Comparison of ENCODE assay signal across 1 cellular context in the genomic region with DNA sequence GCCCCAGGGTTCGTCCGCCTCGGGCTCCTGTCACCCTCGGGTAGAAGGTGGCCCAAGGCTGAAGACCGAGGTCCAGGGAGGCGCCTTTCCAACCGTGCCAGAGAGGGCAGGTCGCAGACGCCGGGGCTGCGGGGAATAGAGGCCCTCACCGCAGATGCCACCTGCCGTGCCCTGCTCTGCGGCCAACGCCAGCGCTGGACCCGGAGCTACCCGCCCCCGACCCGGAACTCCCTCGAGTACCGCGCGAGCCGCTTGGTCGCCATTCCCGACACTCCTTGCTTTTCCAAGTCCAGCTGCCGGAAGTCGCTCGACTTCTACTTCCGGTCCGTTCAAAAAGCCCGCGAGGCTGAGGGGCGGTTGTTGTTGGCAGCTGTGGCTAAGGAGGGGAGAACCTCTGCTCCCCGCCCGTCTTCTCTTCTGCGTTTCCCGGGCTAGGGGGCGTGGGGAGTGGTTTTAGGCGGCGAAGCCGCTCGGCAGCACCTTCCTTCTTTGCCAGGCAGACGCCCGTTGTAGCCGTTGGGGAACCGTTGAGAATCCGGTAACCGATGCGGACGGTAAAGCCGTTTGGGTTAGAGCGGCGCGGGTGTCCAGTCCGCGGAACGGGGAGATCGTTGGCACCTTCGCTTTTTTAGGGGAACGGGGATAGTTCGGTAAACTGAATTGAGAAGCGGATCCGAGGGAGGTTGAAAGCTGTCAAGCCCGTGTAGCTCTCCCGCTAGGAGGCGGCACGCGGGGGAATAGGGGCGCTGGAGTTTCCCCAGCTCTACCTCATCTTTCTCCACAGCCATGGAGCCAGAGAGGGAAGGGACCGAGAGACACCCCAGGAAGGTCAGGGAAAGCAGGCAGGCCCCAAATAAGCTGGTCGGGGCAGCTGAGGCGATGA.
A peak's percentile ranks its signal among the peaks of the same experiment; 100 is the strongest.
TF ChIP-seq lines count a peak whose summit lies in the region.

A gene with protein sequence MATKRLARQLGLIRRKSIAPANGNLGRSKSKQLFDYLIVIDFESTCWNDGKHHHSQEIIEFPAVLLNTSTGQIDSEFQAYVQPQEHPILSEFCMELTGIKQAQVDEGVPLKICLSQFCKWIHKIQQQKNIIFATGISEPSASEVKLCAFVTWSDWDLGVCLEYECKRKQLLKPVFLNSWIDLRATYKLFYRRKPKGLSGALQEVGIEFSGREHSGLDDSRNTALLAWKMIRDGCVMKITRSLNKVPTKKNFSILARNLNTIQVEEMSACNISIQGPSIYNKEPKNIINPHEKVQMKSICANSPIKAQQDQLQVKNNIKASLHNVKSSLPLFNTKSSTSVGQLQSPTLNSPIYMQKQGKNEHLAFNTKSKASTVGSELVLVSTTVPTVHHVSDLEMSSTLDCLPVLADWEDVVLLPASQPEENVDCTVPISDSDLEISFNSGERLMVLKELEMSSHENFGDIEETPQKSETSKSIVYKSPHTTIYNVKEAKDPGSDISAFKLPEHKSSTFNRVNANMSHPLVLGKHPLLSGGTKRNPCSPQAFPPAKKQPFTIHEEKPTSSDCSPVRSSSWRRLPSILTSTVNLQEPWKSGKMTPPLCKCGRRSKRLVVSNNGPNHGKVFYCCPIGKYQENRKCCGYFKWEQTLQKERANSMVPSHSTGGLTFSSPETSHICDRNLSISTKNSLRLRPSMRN (minus strand): TSS at position 305 of the 883 bp plus-strand sequence. CDS start 42 bp downstream, at position 263.
A gene with protein sequence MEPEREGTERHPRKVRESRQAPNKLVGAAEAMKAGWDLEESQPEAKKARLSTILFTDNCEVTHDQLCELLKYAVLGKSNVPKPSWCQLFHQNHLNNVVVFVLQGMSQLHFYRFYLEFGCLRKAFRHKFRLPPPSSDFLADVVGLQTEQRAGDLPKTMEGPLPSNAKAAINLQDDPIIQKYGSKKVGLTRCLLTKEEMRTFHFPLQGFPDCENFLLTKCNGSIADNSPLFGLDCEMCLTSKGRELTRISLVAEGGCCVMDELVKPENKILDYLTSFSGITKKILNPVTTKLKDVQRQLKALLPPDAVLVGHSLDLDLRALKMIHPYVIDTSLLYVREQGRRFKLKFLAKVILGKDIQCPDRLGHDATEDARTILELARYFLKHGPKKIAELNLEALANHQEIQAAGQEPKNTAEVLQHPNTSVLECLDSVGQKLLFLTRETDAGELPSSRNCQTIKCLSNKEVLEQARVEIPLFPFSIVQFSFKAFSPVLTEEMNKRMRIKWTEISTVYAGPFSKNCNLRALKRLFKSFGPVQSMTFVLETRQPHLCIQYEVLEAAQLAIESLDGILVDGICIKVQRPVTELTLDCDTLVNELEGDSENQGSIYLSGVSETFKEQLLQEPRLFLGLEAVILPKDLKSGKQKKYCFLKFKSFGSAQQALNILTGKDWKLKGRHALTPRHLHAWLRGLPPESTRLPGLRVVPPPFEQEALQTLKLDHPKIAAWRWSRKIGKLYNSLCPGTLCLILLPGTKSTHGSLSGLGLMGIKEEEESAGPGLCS (plus strand): TSS at position 360 of the 883 bp plus-strand sequence. CDS start 427 bp downstream, at position 787.

TF ChIP-seq in K562, 482 proteins besides CTCF, POLR2A, EP300 and RAD21 (continued from another document and continues in another):
- TF ChIP-seq, protein P1, sequence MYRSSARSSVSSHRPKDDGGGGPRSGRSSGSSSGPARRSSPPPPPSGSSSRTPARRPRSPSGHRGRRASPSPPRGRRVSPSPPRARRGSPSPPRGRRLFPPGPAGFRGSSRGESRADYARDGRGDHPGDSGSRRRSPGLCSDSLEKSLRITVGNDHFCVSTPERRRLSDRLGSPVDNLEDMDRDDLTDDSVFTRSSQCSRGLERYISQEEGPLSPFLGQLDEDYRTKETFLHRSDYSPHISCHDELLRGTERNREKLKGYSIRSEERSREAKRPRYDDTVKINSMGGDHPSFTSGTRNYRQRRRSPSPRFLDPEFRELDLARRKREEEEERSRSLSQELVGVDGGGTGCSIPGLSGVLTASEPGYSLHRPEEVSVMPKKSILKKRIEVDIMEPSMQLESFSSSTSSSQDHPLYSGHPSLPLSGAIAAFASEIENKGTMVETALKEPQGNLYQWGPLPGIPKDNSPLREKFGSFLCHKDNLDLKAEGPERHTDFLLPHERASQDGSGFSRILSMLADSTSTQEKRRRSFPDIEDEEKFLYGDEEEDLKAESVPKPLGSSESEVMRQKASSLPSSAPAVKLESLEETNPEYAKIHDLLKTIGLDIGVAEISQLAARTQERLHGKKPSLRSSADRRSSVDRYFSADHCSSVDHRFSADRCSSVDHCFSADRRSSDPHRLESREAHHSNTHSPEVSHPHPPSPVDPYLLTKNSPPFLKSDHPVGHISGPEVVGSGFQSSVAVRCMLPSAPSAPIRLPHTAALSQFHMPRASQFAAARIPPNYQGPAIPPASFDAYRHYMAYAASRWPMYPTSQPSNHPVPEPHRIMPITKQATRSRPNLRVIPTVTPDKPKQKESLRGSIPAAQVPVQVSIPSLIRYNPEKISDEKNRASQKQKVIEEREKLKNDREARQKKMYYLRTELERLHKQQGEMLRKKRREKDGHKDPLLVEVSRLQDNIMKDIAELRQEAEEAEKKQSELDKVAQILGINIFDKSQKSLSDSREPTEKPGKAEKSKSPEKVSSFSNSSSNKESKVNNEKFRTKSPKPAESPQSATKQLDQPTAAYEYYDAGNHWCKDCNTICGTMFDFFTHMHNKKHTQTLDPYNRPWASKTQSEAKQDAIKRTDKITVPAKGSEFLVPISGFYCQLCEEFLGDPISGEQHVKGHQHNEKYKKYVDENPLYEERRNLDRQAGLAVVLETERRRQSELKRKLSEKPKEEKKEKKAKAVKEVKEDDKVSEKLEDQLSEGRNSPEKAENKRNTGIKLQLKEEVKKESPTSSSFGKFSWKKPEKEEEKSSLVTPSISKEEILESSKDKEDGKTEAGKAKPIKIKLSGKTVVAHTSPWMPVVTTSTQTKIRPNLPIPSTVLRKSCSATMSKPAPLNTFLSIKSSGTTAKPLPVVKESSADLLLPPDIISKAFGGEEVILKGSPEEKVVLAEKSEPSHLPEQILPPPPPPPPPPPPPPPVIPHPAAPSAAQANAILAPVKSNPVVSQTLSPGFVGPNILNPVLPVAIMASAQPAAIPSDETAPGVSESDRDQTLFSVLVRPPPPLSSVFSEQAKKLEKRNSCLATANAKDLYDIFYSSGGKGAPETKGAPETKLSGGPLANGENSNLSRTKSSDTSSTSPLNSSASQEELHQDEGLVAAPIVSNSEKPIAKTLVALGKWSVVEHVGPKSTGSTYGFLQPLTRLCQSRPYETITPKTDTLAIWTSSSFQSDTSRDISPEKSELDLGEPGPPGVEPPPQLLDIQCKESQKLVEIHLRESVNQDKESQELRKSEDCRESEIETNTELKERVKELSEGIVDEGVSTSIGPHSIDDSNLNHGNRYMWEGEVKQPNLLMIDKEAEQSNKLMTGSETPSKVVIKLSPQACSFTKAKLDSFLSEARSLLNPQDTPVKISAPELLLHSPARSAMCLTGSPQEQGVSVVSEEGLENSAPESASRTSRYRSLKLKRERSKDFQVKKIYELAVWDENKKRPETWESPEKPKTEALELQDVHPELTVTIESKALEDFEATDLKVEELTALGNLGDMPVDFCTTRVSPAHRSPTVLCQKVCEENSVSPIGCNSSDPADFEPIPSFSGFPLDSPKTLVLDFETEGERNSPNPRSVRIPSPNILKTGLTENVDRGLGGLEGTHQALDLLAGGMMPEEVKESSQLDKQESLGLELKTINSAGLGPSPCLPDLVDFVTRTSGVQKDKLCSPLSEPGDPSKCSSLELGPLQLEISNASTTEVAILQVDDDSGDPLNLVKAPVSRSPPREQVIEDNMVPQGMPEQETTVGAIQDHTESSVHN (IDR thresholded peaks at IDR 0.05; ENCODE audit: borderline replicate concordance in 1 of 2, low read depth in 1 of 2), result 0 out of 4 replicates have a peak, but pooled peaks of 1 of the 2 experiments have one; percentile 10
- TF ChIP-seq ZNF696 (CRISPR knock-in tag; conservative IDR thresholded peaks at IDR 0.05) (no peak), MEF2A (IDR thresholded peaks at IDR 0.05; ENCODE audit: control insufficient read depth, low read depth, low read length) (no peak), ADNP (tag; IDR thresholded peaks at IDR 0.05) (no peak), CHD2 (IDR thresholded peaks at IDR 0.05; ENCODE audit: low read depth, low read length) (peak; percentile 41; the same call in 1 of the 2 replicates), ZNF830 (CRISPR knock-in tag; IDR thresholded peaks at IDR 0.05) (no peak; the same call in 1 of the 2 replicates), ESRRB (CRISPR knock-in tag; IDR thresholded peaks at IDR 0.05; ENCODE audit: borderline replicate concordance) (no peak), POLR2AphosphoS2 (IDR thresholded peaks at IDR 0.05; ENCODE audit: low read length) (peak; percentile 40; the same call in 1 of the 2 replicates), ZBTB8A (IDR thresholded peaks at IDR 0.05; ENCODE audit: partially characterized antibody) (no peak), RBM25 (IDR thresholded peaks at IDR 0.05; ENCODE audit: low read depth, low read length, severe bottlenecking) (no peak), CCNT2 (IDR thresholded peaks at IDR 0.05; ENCODE audit: borderline replicate concordance, extremely low read depth, insufficient read length, low read depth, low read length) (peak; percentile 54), ZNF57 (CRISPR knock-in tag; IDR thresholded peaks at IDR 0.05) (no peak), BCL6 (CRISPR knock-in tag; IDR thresholded peaks at IDR 0.05) (no peak), GATAD2B (IDR thresholded peaks at IDR 0.05; ENCODE audit: borderline replicate concordance) (0 out of 2 replicates have a peak, but pooled peaks have one; percentile 68), JUNB (CRISPR knock-in tag; conservative IDR thresholded peaks at IDR 0.05) (no peak), GTF2F1 (IDR thresholded peaks at IDR 0.05; ENCODE audit: low read depth, low read length) (peak; percentile 72; the same call in 1 of the 2 replicates), HOXB6 (CRISPR knock-in tag; IDR thresholded peaks at IDR 0.05; ENCODE audit: borderline replicate concordance) (no peak), EZH2 (IDR thresholded peaks at IDR 0.05; ENCODE audit: borderline replicate concordance, low read depth, low read length) (no peak), MXI1 (IDR thresholded peaks at IDR 0.05; ENCODE audit: low read depth, low read length) (peak; percentile 73), ARHGAP35 (IDR thresholded peaks at IDR 0.05; ENCODE audit: partially characterized antibody) (no peak), ILF3 (IDR thresholded peaks at IDR 0.05; ENCODE audit: borderline replicate concordance) (no peak), XRCC4 (IDR thresholded peaks at IDR 0.05; ENCODE audit: extremely low read depth, insufficient read depth, insufficient read length) (no peak), TOE1 (IDR thresholded peaks at IDR 0.05; ENCODE audit: borderline replicate concordance) (peak; percentile 81), TOE1 (CRISPR knock-in tag; IDR thresholded peaks at IDR 0.05; ENCODE audit: borderline replicate concordance, low read depth) (no peak), RFX1 (IDR thresholded peaks at IDR 0.05) (peak; percentile 35), MTA1 (IDR thresholded peaks at IDR 0.05; ENCODE audit: borderline replicate concordance) (no peak; the same call in 1 of the 2 replicates)
- TF ChIP-seq, protein P2, sequence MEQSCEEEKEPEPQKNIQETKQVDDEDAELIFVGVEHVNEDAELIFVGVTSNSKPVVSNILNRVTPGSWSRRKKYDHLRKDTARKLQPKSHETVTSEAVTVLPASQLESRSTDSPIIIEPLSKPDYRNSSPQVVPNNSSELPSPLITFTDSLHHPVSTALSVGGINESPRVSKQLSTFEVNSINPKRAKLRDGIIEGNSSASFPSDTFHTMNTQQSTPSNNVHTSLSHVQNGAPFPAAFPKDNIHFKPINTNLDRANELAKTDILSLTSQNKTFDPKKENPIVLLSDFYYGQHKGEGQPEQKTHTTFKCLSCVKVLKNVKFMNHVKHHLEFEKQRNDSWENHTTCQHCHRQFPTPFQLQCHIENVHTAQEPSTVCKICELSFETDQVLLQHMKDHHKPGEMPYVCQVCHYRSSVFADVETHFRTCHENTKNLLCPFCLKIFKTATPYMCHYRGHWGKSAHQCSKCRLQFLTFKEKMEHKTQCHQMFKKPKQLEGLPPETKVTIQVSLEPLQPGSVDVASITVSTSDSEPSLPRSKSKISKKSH (CRISPR knock-in tag; IDR thresholded peaks at IDR 0.05), result 0 out of 2 replicates have a peak, but pooled peaks have one; percentile 39
- TF ChIP-seq, protein P3, sequence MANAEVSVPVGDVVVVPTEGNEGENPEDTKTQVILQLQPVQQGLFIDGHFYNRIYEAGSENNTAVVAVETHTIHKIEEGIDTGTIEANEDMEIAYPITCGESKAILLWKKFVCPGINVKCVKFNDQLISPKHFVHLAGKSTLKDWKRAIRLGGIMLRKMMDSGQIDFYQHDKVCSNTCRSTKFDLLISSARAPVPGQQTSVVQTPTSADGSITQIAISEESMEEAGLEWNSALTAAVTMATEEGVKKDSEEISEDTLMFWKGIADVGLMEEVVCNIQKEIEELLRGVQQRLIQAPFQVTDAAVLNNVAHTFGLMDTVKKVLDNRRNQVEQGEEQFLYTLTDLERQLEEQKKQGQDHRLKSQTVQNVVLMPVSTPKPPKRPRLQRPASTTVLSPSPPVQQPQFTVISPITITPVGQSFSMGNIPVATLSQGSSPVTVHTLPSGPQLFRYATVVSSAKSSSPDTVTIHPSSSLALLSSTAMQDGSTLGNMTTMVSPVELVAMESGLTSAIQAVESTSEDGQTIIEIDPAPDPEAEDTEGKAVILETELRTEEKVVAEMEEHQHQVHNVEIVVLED (CRISPR knock-in tag; IDR thresholded peaks at IDR 0.05), result peak; percentile 14; the same call in 1 of the 2 replicates
- TF ChIP-seq, protein P4, sequence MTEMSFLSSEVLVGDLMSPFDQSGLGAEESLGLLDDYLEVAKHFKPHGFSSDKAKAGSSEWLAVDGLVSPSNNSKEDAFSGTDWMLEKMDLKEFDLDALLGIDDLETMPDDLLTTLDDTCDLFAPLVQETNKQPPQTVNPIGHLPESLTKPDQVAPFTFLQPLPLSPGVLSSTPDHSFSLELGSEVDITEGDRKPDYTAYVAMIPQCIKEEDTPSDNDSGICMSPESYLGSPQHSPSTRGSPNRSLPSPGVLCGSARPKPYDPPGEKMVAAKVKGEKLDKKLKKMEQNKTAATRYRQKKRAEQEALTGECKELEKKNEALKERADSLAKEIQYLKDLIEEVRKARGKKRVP (CRISPR knock-in tag; IDR thresholded peaks at IDR 0.05), result no peak
- TF ChIP-seq, protein P5, sequence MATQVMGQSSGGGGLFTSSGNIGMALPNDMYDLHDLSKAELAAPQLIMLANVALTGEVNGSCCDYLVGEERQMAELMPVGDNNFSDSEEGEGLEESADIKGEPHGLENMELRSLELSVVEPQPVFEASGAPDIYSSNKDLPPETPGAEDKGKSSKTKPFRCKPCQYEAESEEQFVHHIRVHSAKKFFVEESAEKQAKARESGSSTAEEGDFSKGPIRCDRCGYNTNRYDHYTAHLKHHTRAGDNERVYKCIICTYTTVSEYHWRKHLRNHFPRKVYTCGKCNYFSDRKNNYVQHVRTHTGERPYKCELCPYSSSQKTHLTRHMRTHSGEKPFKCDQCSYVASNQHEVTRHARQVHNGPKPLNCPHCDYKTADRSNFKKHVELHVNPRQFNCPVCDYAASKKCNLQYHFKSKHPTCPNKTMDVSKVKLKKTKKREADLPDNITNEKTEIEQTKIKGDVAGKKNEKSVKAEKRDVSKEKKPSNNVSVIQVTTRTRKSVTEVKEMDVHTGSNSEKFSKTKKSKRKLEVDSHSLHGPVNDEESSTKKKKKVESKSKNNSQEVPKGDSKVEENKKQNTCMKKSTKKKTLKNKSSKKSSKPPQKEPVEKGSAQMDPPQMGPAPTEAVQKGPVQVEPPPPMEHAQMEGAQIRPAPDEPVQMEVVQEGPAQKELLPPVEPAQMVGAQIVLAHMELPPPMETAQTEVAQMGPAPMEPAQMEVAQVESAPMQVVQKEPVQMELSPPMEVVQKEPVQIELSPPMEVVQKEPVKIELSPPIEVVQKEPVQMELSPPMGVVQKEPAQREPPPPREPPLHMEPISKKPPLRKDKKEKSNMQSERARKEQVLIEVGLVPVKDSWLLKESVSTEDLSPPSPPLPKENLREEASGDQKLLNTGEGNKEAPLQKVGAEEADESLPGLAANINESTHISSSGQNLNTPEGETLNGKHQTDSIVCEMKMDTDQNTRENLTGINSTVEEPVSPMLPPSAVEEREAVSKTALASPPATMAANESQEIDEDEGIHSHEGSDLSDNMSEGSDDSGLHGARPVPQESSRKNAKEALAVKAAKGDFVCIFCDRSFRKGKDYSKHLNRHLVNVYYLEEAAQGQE (CRISPR knock-in tag; IDR thresholded peaks at IDR 0.05; ENCODE audit: low read depth), result no peak; the same call in 1 of the 2 replicates
